In the genomic region with DNA sequence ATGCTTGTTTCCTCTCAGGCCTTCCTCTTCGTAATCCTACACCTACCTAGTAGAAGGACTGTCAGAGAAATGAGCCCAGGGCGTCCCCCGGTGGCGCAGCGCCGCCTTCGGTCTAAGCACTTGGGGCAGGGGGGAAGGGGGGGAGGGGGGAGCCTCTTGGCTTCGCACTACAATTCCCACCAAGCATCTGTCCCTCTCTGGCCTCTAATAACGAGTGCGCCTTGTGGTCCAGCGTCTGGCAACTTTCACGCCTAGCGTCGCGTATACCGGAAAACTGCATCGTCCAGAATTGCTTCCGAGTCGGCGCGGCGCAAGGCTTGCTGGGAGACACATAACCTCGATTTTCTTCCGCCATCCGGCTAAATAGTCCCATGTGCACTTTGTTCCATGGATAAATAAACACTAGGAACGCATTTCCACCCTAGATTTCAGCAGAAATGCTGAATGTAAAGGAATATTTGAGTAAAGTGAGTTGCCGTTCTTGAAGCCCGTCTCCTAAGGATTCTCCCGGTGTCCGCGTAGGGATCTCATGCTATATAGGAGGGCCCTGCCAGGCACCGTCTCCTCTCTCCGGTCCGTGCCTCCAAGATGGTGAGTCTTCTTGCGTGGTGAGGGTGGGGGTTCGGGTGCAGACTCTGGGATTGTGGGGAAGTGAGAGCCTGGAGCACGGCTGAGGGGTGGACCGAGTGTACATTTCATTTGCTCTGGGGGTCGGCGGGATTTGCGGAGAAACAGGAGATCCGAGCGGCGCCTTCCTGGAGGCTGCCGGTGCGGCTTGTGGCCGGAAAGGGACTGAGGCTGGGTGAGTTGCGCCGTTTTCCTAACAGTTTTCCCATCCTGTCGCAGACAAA, we compare ENCODE assay signal across 8 cellular contexts. TPM values are rescaled to one million over a fixed set of nuclear protein-coding genes. Genes with fewer than 3 reads are reported as not detected.
A peak's percentile ranks its signal among the peaks of the same experiment; 100 is the strongest.
DNase-seq lines count a peak whose midpoint lies in the region; ATAC-seq and TF ChIP-seq lines count a peak whose summit lies in the region.

A gene (plus strand): TSS at position 340 of the 851 bp plus-strand sequence. CDS start 249 bp downstream, at position 589.

- peak within 1 kb of the TSS; percentile 98 for H3K27ac Mint-ChIP-seq in progenitor cell of endocrine pancreas

- H3K4me3 ChIP-seq in left ventricle myocardium inferior: peak within 1 kb of the TSS; percentile 87

- intact Hi-C loops in T-helper 1 cell treated with Interleukin-12 subunit alpha and Interleukin-12 subunit beta and Interleukin-4 antibody, amounts not matched to agents 30 ng/mL and 1 ng/mL, for 36 hours (cut with micrococcal nuclease): loop anchor here (1.0 to 5.0 kb wide), 19 partner anchors 13 to 646 kb away; a partner anchor contains a TSS
- intact Hi-C loops in left ventricle myocardium inferior (cut with micrococcal nuclease): no loop called here

- H3K4me1 Mint-ChIP-seq in progenitor cell of endocrine pancreas (ENCODE audit: low read depth): peaks cover 19% of the 10 kb centered on the region

- H3K36me3 ChIP-seq in left ventricle myocardium inferior: peaks cover 41% of the 10 kb centered on the region

- peak within 1 kb of the TSS; percentile 91 for H3K27ac ChIP-seq in left ventricle myocardium inferior (replicated peaks)

- H3K4me3 Mint-ChIP-seq in progenitor cell of endocrine pancreas (ENCODE audit: low read depth): peak within 1 kb of the TSS; percentile 98

- H3K27me3 ChIP-seq in left ventricle myocardium inferior (ENCODE audit: low read depth): no peaks in the 10 kb centered on the region

- peaks cover 30% of the 10 kb centered on the region for H3K4me1 ChIP-seq in left ventricle myocardium inferior

- in situ Hi-C loops in GM13977 (cut with MboI; ENCODE audit: low pct_unique_long_range_greater_than_20kb, low sequenced_read_pairs, unreplicated experiment): loop anchor here (25.0 kb wide), 1 partner anchor 305 kb away; a partner anchor contains a TSS

- no peaks in the 10 kb centered on the region for H3K27me3 Mint-ChIP-seq in progenitor cell of endocrine pancreas

- no peaks in the 10 kb centered on the region for H3K9me3 ChIP-seq in left ventricle myocardium inferior (replicated peaks)

- no peaks in the 10 kb centered on the region for H3K9me3 Mint-ChIP-seq in progenitor cell of endocrine pancreas (ENCODE audit: low read depth)

- ATAC-seq in HG02884 (IDR thresholded peaks at IDR 0.05; ENCODE audit: unreplicated experiment): peak; percentile 87

- peak; percentile 86 for DNase-seq in GM13977 (ENCODE audit: low spot score)
- peak; percentile 99 for DNase-seq in NCI-H146 treated with DMSO at 0.1 percent for 48 hours (lab: John Stamatoyannopoulos, UW; ENCODE audit: unreplicated experiment)
- DNase-seq in amniotic stem cell (lab: John Stamatoyannopoulos, UW): peak; percentile 99
- peak; percentile 94 for DNase-seq in left ventricle myocardium inferior
- peak; percentile 80 for DNase-seq in progenitor cell of endocrine pancreas (ENCODE audit: low spot score, unreplicated experiment)
- peak; percentile 98 for DNase-seq in ureter (ENCODE audit: low spot score)

- peak; percentile 78 for TF ChIP-seq CTCF in GM13977 (IDR thresholded peaks at IDR 0.05; ENCODE audit: extremely low read depth, insufficient read depth, missing control alignments)
- peak; percentile 49 for TF ChIP-seq CTCF in left ventricle myocardium inferior (IDR thresholded peaks at IDR 0.05; ENCODE audit: borderline replicate concordance)
- peak; percentile 58 for TF ChIP-seq CTCF in progenitor cell of endocrine pancreas (IDR thresholded peaks at IDR 0.05; ENCODE audit: unreplicated experiment)

- H3K36me3 Mint-ChIP-seq in progenitor cell of endocrine pancreas (ENCODE audit: insufficient read depth): peaks cover 11% of the 10 kb centered on the region

RNA-seq across cellular contexts. Expression of the gene that starts here (rescaled TPM):
- 32.8 and 35.9 TPM in 2 replicates for total RNA-seq in T-helper 1 cell treated with Interleukin-12 subunit alpha and Interleukin-12 subunit beta and Interleukin-4 antibody, amounts not matched to agents 30 ng/mL and 1 ng/mL, for 36 hours
- total RNA-seq in left ventricle myocardium inferior (48.7 TPM), progenitor cell of endocrine pancreas (30.2 and 39.3 TPM in 2 replicates), ureter (57.0 TPM)

Comparison
In these comparisons a context has a peak if more than half of its experiments do, and no peak if none do; other contexts are left out.
1. Peak in every context shown above with its lines: DNase-seq, ATAC-seq, H3K4me3 ChIP-seq and H3K27ac ChIP-seq.